30 cellular contexts compared by ENCODE assay signal in the genomic region with DNA sequence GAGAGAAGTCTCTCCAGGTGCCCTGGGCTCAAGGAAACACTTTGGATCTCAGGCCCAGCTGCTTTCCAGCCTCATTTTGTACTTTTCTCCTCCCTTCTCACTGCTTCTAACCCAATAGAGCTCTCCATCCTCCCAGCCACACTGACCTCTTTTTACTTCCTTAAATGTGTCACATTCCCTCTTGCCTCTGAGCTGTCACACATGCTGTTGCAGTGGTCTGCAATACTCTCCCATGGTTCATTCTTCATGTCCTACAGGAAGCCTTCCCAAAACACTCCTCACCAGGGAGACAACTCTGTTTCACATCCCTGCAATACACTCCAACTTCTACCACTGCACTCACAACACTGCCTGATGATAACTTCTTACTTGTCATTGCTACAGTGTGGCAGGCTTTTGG.
"Had no signal": no experiment of that assay in that cellular context is flagged by ENCODE, and none has a peak within 500 bp of the region (broad histone marks: within the 10 kb centered on the region; RNA-seq: fewer than 3 reads in every experiment).

No MANE protein-coding gene starts in this region.

- H3K27me3 Mint-ChIP-seq: dendritic cell treated with granulocyte-macrophage colony-stimulating factor and Interleukin-4, amounts not matched to agents 40 ng/mL and 50 ng/mL, for 4 days; type B pancreatic cell had no signal

- H3K4me1 Mint-ChIP-seq: activated naive CD8-positive, alpha-beta T cell treated with anti-CD3 and anti-CD28 coated beads for 36 hours; natural killer cell; stimulated activated effector memory CD8-positive, alpha-beta T cell treated with anti-CD3 and anti-CD28 coated beads, Interleukin-12 subunit alpha, Interleukin-12 subunit beta, amount 100 ng/mL, for 72 hours had no signal

- H3K36me3 Mint-ChIP-seq: activated CD4-positive, alpha-beta memory T cell treated with anti-CD3 and anti-CD28 coated beads for 36 hours; activated naive CD8-positive, alpha-beta T cell treated with anti-CD3 and anti-CD28 coated beads for 36 hours; natural killer cell; neural progenitor cell; stimulated activated effector memory CD8-positive, alpha-beta T cell treated with anti-CD3 and anti-CD28 coated beads, Interleukin-12 subunit alpha, Interleukin-12 subunit beta, amount 100 ng/mL, for 72 hours; type B pancreatic cell had no signal

- H3K4me3 Mint-ChIP-seq: activated CD4-positive, alpha-beta memory T cell treated with anti-CD3 and anti-CD28 coated beads for 36 hours; activated naive CD4-positive, alpha-beta T cell treated with anti-CD3 and anti-CD28 coated beads for 36 hours; activated naive CD8-positive, alpha-beta T cell treated with anti-CD3 and anti-CD28 coated beads for 36 hours; activated T-helper 1 cell treated with anti-CD3 and anti-CD28 coated beads, Interleukin-12 subunit alpha, Interleukin-12 subunit beta, Interleukin-2, Interleukin-4 antibody, amounts not matched to agents 30 ng/mL and 10 ng/mL and 1 ng/mL, durations not matched to agents 14 hours and 24 hours and 36 hours; dendritic cell treated with granulocyte-macrophage colony-stimulating factor and Interleukin-4, amounts not matched to agents 40 ng/mL and 50 ng/mL, for 4 days; endodermal cell; natural killer cell; neural progenitor cell; stimulated activated effector memory CD8-positive, alpha-beta T cell treated with anti-CD3 and anti-CD28 coated beads, Interleukin-12 subunit alpha, Interleukin-12 subunit beta, amount 100 ng/mL, for 72 hours; stimulated activated naive CD8-positive, alpha-beta T cell treated with anti-CD3 and anti-CD28 coated beads, Interleukin-15, Interleukin-2, amounts not matched to agents 100 ng/mL and 50 ng/mL, for 24 hours; type B pancreatic cell had no signal

- H3K4me3 ChIP-seq: esophagus muscularis mucosa, heart left ventricle, left lung, lower lobe of right lung, neural progenitor cell, right lobe of liver, thoracic aorta, uterus had no signal

- FAIRE-seq: TTC549 had no signal

- H3K27ac ChIP-seq: esophagus muscularis mucosa, foreskin keratinocyte, heart left ventricle, left lung, lower lobe of right lung, neural progenitor cell, right lobe of liver, uterus, WERI-Rb-1 had no signal

- H3K4me1 ChIP-seq: foreskin keratinocyte, heart left ventricle, left lung, lower lobe of right lung, right lobe of liver, uterus had no signal

- H3K27me3 ChIP-seq: esophagus muscularis mucosa, foreskin keratinocyte, left lung, neural progenitor cell, right lobe of liver, uterus had no signal

- H3K4me2 ChIP-seq: neural progenitor cell had no signal

- H3K9me3 Mint-ChIP-seq: activated CD4-positive, alpha-beta memory T cell treated with anti-CD3 and anti-CD28 coated beads for 36 hours; activated naive CD4-positive, alpha-beta T cell treated with anti-CD3 and anti-CD28 coated beads for 36 hours; activated naive CD8-positive, alpha-beta T cell treated with anti-CD3 and anti-CD28 coated beads for 36 hours; activated T-helper 1 cell treated with anti-CD3 and anti-CD28 coated beads, Interleukin-12 subunit alpha, Interleukin-12 subunit beta, Interleukin-2, Interleukin-4 antibody, amounts not matched to agents 30 ng/mL and 10 ng/mL and 1 ng/mL, durations not matched to agents 14 hours and 24 hours and 36 hours; endodermal cell; natural killer cell; neural progenitor cell; stimulated activated effector memory CD8-positive, alpha-beta T cell treated with anti-CD3 and anti-CD28 coated beads, Interleukin-12 subunit alpha, Interleukin-12 subunit beta, amount 100 ng/mL, for 72 hours; stimulated activated naive CD8-positive, alpha-beta T cell treated with anti-CD3 and anti-CD28 coated beads, Interleukin-15, Interleukin-2, amounts not matched to agents 100 ng/mL and 50 ng/mL, for 24 hours; type B pancreatic cell had no signal

- DNase-seq: activated CD4-positive, alpha-beta memory T cell treated with anti-CD3 and anti-CD28 coated beads for 36 hours; activated CD4-positive, alpha-beta T cell treated with anti-CD3 and anti-CD28 coated beads for 48 hours; activated CD8-positive, alpha-beta memory T cell treated with anti-CD3 and anti-CD28 coated beads, Interleukin-2, amount 50 U/mL, for 4 hours; activated effector memory CD4-positive, alpha-beta T cell treated with anti-CD3 and anti-CD28 coated beads, Interleukin-2, amount 50 U/mL, for 16 hours; activated naive CD4-positive, alpha-beta T cell treated with anti-CD3 and anti-CD28 coated beads for 36 hours; activated naive CD8-positive, alpha-beta T cell treated with anti-CD3 and anti-CD28 coated beads for 36 hours; activated T-cell treated with anti-CD3 and anti-CD28 coated beads, Interleukin-2, amount 50 U/mL, for 1 hour; central memory CD4-positive, alpha-beta T cell; endodermal cell; foreskin keratinocyte; heart left ventricle; left lung; lower lobe of right lung; natural killer cell; occipital lobe; stimulated activated CD4-positive, alpha-beta T cell treated with anti-CD3 and anti-CD28 coated beads, Interleukin-12 subunit alpha, Interleukin-12 subunit beta, amount 100 ng/mL, for 4 hours; stimulated activated CD4-positive, alpha-beta T cell treated with anti-CD3 and anti-CD28 coated beads, Interleukin-4, amount 100 ng/mL, for 24 hours; T-helper 9 cell; uterus; WERI-Rb-1 had no signal

- H2AFZ ChIP-seq: neural progenitor cell had no signal

- H3K9ac ChIP-seq: neural progenitor cell had no signal

- H3K36me3 ChIP-seq: esophagus muscularis mucosa, heart left ventricle, left lung, lower lobe of right lung, neural progenitor cell, right lobe of liver, thoracic aorta, uterus, WERI-Rb-1 had no signal

- H3K9me3 ChIP-seq: esophagus muscularis mucosa, left lung, lower lobe of right lung, right lobe of liver, thoracic aorta, uterus had no signal

- H3K27ac Mint-ChIP-seq: activated CD4-positive, alpha-beta memory T cell treated with anti-CD3 and anti-CD28 coated beads for 36 hours; activated naive CD4-positive, alpha-beta T cell treated with anti-CD3 and anti-CD28 coated beads for 36 hours; activated naive CD8-positive, alpha-beta T cell treated with anti-CD3 and anti-CD28 coated beads for 36 hours; activated T-helper 1 cell treated with anti-CD3 and anti-CD28 coated beads, Interleukin-12 subunit alpha, Interleukin-12 subunit beta, Interleukin-2, Interleukin-4 antibody, amounts not matched to agents 30 ng/mL and 10 ng/mL and 1 ng/mL, durations not matched to agents 14 hours and 24 hours and 36 hours; dendritic cell treated with granulocyte-macrophage colony-stimulating factor and Interleukin-4, amounts not matched to agents 40 ng/mL and 50 ng/mL, for 4 days; endodermal cell; natural killer cell; neural progenitor cell; stimulated activated effector memory CD8-positive, alpha-beta T cell treated with anti-CD3 and anti-CD28 coated beads, Interleukin-12 subunit alpha, Interleukin-12 subunit beta, amount 100 ng/mL, for 72 hours; stimulated activated naive CD8-positive, alpha-beta T cell treated with anti-CD3 and anti-CD28 coated beads, Interleukin-15, Interleukin-2, amounts not matched to agents 100 ng/mL and 50 ng/mL, for 24 hours; type B pancreatic cell had no signal
